1 cellular context compared by ENCODE assay signal in genomic region chr12:24948452-24948815, GRCh38.
TF ChIP-seq lines count a peak whose summit lies in the region.

No MANE protein-coding gene starts in this region.

TF ChIP-seq in H1, 55 proteins besides CTCF, POLR2A, EP300 and RAD21 (continued from another document):
- TF ChIP-seq CHD7 (IDR thresholded peaks at IDR 0.05; ENCODE audit: insufficient replicate concordance, low read length): no peak
- 0 out of 2 replicates have a peak, but pooled peaks have one; percentile 21 for TF ChIP-seq TBP (IDR thresholded peaks at IDR 0.05; ENCODE audit: low read depth, low read length)
- 0 out of 4 replicates have a peak, but pooled peaks of 1 of the 2 experiments have one; percentile 36 for TF ChIP-seq SIN3A (conservative IDR thresholded peaks at IDR 0.05 in 1 of 2, IDR thresholded peaks at IDR 0.05 in 1 of 2; ENCODE audit: low read depth in 1 of 2, low read length in 2 of 2)
- peak; percentile 45 for TF ChIP-seq TAF7 (optimal IDR thresholded peaks at IDR 0.05; ENCODE audit: borderline replicate concordance, low read depth, low read length)
- TF ChIP-seq ASH2L (IDR thresholded peaks at IDR 0.05; ENCODE audit: low read length): peak; percentile 91
